Comparison of ENCODE assay signal across 9 cellular contexts in genomic region chr11:64208086-64208795, GRCh38. TPM values are rescaled to one million over a fixed set of nuclear protein-coding genes. Genes with fewer than 3 reads are reported as not detected.
DNase-seq lines count a peak whose midpoint lies in the region; ATAC-seq and TF ChIP-seq lines count a peak whose summit lies in the region.
"Had no signal": no experiment of that assay in that cellular context is flagged by ENCODE, and none has a peak within 500 bp of the region (broad histone marks: within the 10 kb centered on the region; RNA-seq: fewer than 3 reads in every experiment).

No MANE protein-coding gene starts in this region.

- POLR2A ChIA-PET in RWPE1 (lab: Yijun Ruan, JAX; ENCODE audit: low non-redundant PET) = no interaction called here

- intact Hi-C loops in sciatic nerve (cut with DNase I) = loop anchor here (10.0 kb wide), 1 partner anchor 87 kb away; the partner anchor contains the start of gene KCNK4

- DNase-seq in GM12865 (ENCODE audit: low read depth) (no peak), RWPE1 (ENCODE audit: low spot score) (no peak), fibroblast of pulmonary artery (ENCODE audit: low read depth) (no peak), sciatic nerve (ENCODE audit: low spot score) (no peak), pons (ENCODE audit: low spot score) (no peak), DMS153 treated with DMSO at 0.1 percent for 48 hours (lab: John Stamatoyannopoulos, UW; ENCODE audit: unreplicated experiment) (no peak), DMS79 treated with DMSO at 0.1 percent for 48 hours (lab: John Stamatoyannopoulos, UW) (no peak), T1000 (lab: John Stamatoyannopoulos, UW) (no peak)
- DNase-seq: NCI-H2081 had no signal

- TF ChIP-seq CTCF in GM12865 (IDR thresholded peaks at IDR 0.05; ENCODE audit: insufficient read depth, low read depth, low read length, missing control alignments) (no peak), RWPE1 (conservative IDR thresholded peaks at IDR 0.05; ENCODE audit: low read depth) (no peak), fibroblast of pulmonary artery (IDR thresholded peaks at IDR 0.05; ENCODE audit: low read length, missing control alignments) (no peak)

- H3K27ac ChIP-seq in RWPE1 = peak overlapping the region; percentile 60

- H3K4me3 ChIP-seq in GM12865 (ENCODE audit: low read depth, low read length) (peak overlapping the region; percentile 65), fibroblast of pulmonary artery (replicated peaks; ENCODE audit: low read depth, low read length) (peak overlapping the region; percentile 12)

- CTCF ChIA-PET in RWPE1 (lab: Yijun Ruan, JAX) = interaction anchor here (0.5 to 0.6 kb wide), 2 partner anchors 177 to 442 kb away, joined by 3 to 6 read pairs; no protein-coding TSS in a partner anchor

- ATAC-seq in sciatic nerve = peak; percentile 3

RNA-seq across cellular contexts. Expression of gene FERMT3, which starts 1.7 kb away (rescaled TPM):
- 20.7 TPM for total RNA-seq in sciatic nerve

RNA-seq across cellular contexts. Expression of gene TRPT1, which starts 17.7 kb away (rescaled TPM):
- 20.6 TPM for total RNA-seq in sciatic nerve

RNA-seq across cellular contexts. Expression of gene NUDT22, which starts 17.8 kb away (rescaled TPM):
- 28.0 TPM for total RNA-seq in sciatic nerve

RNA-seq across cellular contexts. Expression of gene DNAJC4, which starts 22.1 kb away (rescaled TPM):
- 30.4 TPM for total RNA-seq in sciatic nerve

RNA-seq across cellular contexts. Expression of gene STIP1, which starts 22.3 kb away (rescaled TPM):
- 87.6 TPM for total RNA-seq in sciatic nerve
